20 cellular contexts compared by ENCODE assay signal in genomic region chr6:14141531-14141930, GRCh38. TPM values are rescaled to one million over a fixed set of nuclear protein-coding genes. Genes with fewer than 3 reads are reported as not detected.
DNase-seq lines count a peak whose midpoint lies in the region; ATAC-seq and TF ChIP-seq lines count a peak whose summit lies in the region.
"Had no signal": no experiment of that assay in that cellular context is flagged by ENCODE, and none has a peak within 500 bp of the region (broad histone marks: within the 10 kb centered on the region; RNA-seq: fewer than 3 reads in every experiment).

No MANE protein-coding gene starts in this region.

- no peak for ATAC-seq in stimulated activated naive B cell treated with anti-CD40 and anti-IgM and Interleukin-4, amounts not matched to agents 10 μg/mL and 1 μg/mL and 100 μg/mL, for 72 hours (replicated peaks)
- ATAC-seq in GM18502 (IDR thresholded peaks at IDR 0.05; ENCODE audit: poor library complexity, unreplicated experiment) (no peak), GM18907 (IDR thresholded peaks at IDR 0.05; ENCODE audit: unreplicated experiment) (no peak)
- ATAC-seq: HCT116 had no signal

- peaks cover 5 to 18% (median 12%) of the 10 kb centered on the region in 3 donors for H3K4me1 Mint-ChIP-seq in IgD-negative memory B cell
- peaks cover 40% of the 10 kb centered on the region for H3K4me1 Mint-ChIP-seq in brain
- peaks cover 46 to 54% of the 10 kb centered on the region in 2 donors for H3K4me1 Mint-ChIP-seq in stimulated activated naive B cell treated with anti-CD40 and anti-IgM and Interleukin-4, amounts not matched to agents 10 μg/mL and 1 μg/mL and 100 μg/mL, for 72 hours

- H3K4me3 Mint-ChIP-seq in IgD-negative memory B cell (peak overlapping the region in 1 of 4 donors; percentile 8), brain (no peak overlapping the region)
- no peak overlapping the region for H3K4me3 Mint-ChIP-seq in stimulated activated naive B cell treated with anti-CD40 and anti-IgM and Interleukin-4, amounts not matched to agents 10 μg/mL and 1 μg/mL and 100 μg/mL, for 72 hours
- H3K4me3 Mint-ChIP-seq: CD4-positive, CD25-positive, alpha-beta regulatory T cell; T-helper 1 cell treated with Interleukin-12 subunit alpha and Interleukin-12 subunit beta and Interleukin-4 antibody, amounts not matched to agents 30 μg/mL and 1 μg/mL, for 36 hours had no signal

- no peaks in the 10 kb centered on the region for H3K9me3 Mint-ChIP-seq in IgD-negative memory B cell
- no peaks in the 10 kb centered on the region for H3K9me3 Mint-ChIP-seq in brain
- peaks cover 0 to 3% of the 10 kb centered on the region in 2 donors for H3K9me3 Mint-ChIP-seq in stimulated activated naive B cell treated with anti-CD40 and anti-IgM and Interleukin-4, amounts not matched to agents 10 μg/mL and 1 μg/mL and 100 μg/mL, for 72 hours
- H3K9me3 Mint-ChIP-seq: T-helper 1 cell treated with Interleukin-12 subunit alpha and Interleukin-12 subunit beta and Interleukin-4 antibody, amounts not matched to agents 30 μg/mL and 1 μg/mL, for 36 hours had no signal

- peaks cover 4% of the 10 kb centered on the region for H3K36me3 Mint-ChIP-seq in IgD-negative memory B cell
- no peaks in the 10 kb centered on the region for H3K36me3 Mint-ChIP-seq in brain
- peaks cover 35 to 58% of the 10 kb centered on the region in 2 donors for H3K36me3 Mint-ChIP-seq in stimulated activated naive B cell treated with anti-CD40 and anti-IgM and Interleukin-4, amounts not matched to agents 10 μg/mL and 1 μg/mL and 100 μg/mL, for 72 hours

- H3K27me3 Mint-ChIP-seq in IgD-negative memory B cell (no peaks in the 10 kb centered on the region), brain (no peaks in the 10 kb centered on the region)
- no peaks in the 10 kb centered on the region for H3K27me3 Mint-ChIP-seq in stimulated activated naive B cell treated with anti-CD40 and anti-IgM and Interleukin-4, amounts not matched to agents 10 μg/mL and 1 μg/mL and 100 μg/mL, for 72 hours
- H3K27me3 Mint-ChIP-seq: CD4-positive, CD25-positive, alpha-beta regulatory T cell had no signal

- no peak for TF ChIP-seq CTCF in brain (conservative IDR thresholded peaks at IDR 0.05)

- peak overlapping the region in 2 of 3 donors; percentile 58 to 87 for H3K27ac Mint-ChIP-seq in IgD-negative memory B cell
- H3K27ac Mint-ChIP-seq in brain = peak overlapping the region in 3 of 5 experiments; percentile 22 to 27 (median 23)
- H3K27ac Mint-ChIP-seq in stimulated activated naive B cell treated with anti-CD40 and anti-IgM and Interleukin-4, amounts not matched to agents 10 μg/mL and 1 μg/mL and 100 μg/mL, for 72 hours = peak overlapping the region; percentile 65
- H3K27ac Mint-ChIP-seq: T-helper 1 cell treated with Interleukin-12 subunit alpha and Interleukin-12 subunit beta and Interleukin-4 antibody, amounts not matched to agents 30 μg/mL and 1 μg/mL, for 36 hours had no signal

- peak; percentile 94 for DNase-seq in NCI-H748 (lab: John Stamatoyannopoulos, UW; ENCODE audit: unreplicated experiment)
- no peak for DNase-seq in stimulated activated naive B cell treated with anti-CD40 and anti-IgM and Interleukin-4, amounts not matched to agents 10 μg/mL and 1 μg/mL and 100 μg/mL, for 72 hours
- no peak for DNase-seq in KG1 (lab: John Stamatoyannopoulos, UW)
- DNase-seq: BE2C; Caco-2; CD4-positive, CD25-positive, alpha-beta regulatory T cell; GDM1; KBM-7; MV-4-11; NCI-H187 treated with DMSO at 0.1 percent for 48 hours; NCI-H446; NCI-H774; RPMI8226; SHP77 treated with DMSO at 0.1 percent for 48 hours had no signal

RNA-seq across cellular contexts. Expression of gene CD83, which starts 24.0 kb away (rescaled TPM):
- polyA plus RNA-seq in IgD-negative memory B cell (43.8 TPM), brain (ENCODE audit: insufficient read depth, low read depth, low replicate concordance) (7.3 TPM)
